Comparison of ENCODE assay signal across 21 cellular contexts in genomic region chr2:26648516-26648915, GRCh38. TPM values are rescaled to one million over a fixed set of nuclear protein-coding genes. Genes with fewer than 3 reads are reported as not detected.
DNase-seq lines count a peak whose midpoint lies in the region; ATAC-seq and TF ChIP-seq lines count a peak whose summit lies in the region.
"Had no signal": no experiment of that assay in that cellular context is flagged by ENCODE, and none has a peak within 500 bp of the region (broad histone marks: within the 10 kb centered on the region; RNA-seq: fewer than 3 reads in every experiment).

No MANE protein-coding gene starts in this region.

- intact Hi-C loops in upper lobe of right lung (cut with DNase I) = no loop called here

- H3K79me2 ChIP-seq in trophoblast cell (ENCODE audit: control insufficient read depth, insufficient read depth, low read length, poor library complexity) = no peaks in the 10 kb centered on the region

- H3K4me2 ChIP-seq in trophoblast cell (ENCODE audit: low read length) = no peak overlapping the region

- no peak overlapping the region for H2AK5ac ChIP-seq in trophoblast cell (ENCODE audit: low read length)

- H3K4me1 ChIP-seq in endodermal cell (ENCODE audit: control insufficient read depth, insufficient read depth, low read length) (no peaks in the 10 kb centered on the region), trophoblast cell (ENCODE audit: control insufficient read depth in 1 of 2, insufficient read depth in 2 of 2, low read length in 2 of 2) (peaks cover 0 to 4% of the 10 kb centered on the region in 2 experiments), upper lobe of right lung (peaks cover 15% of the 10 kb centered on the region)

- ATAC-seq in upper lobe of right lung = no peak
- ATAC-seq in HG02884 (IDR thresholded peaks at IDR 0.05; ENCODE audit: unreplicated experiment) = no peak
- ATAC-seq: HepG2, PC-3 had no signal

- H3K23ac ChIP-seq in trophoblast cell (ENCODE audit: low read length) = no peak overlapping the region

- H3K36me3 ChIP-seq in WERI-Rb-1 (no peaks in the 10 kb centered on the region), endodermal cell (ENCODE audit: control insufficient read depth, insufficient read depth, low read length) (no peaks in the 10 kb centered on the region), trophoblast cell (ENCODE audit: control insufficient read depth in 1 of 2, insufficient read depth in 2 of 2, low read length in 2 of 2) (no peaks in the 10 kb centered on the region), upper lobe of right lung (no peaks in the 10 kb centered on the region)

- H3K27ac Mint-ChIP-seq in endodermal cell (no peak overlapping the region), nephron progenitor cell (no peak overlapping the region)

- H2BK5ac ChIP-seq in trophoblast cell (ENCODE audit: low read depth, low read length, poor library complexity) = no peak overlapping the region

- no peak overlapping the region for H4K91ac ChIP-seq in trophoblast cell (ENCODE audit: low read depth, low read length)

- peaks cover 3% of the 10 kb centered on the region for H3K79me1 ChIP-seq in trophoblast cell (ENCODE audit: low read length)

- no peak overlapping the region for H2AFZ ChIP-seq in trophoblast cell (ENCODE audit: insufficient read depth, low read length, poor library complexity)
- H2AFZ ChIP-seq: GM23248 had no signal

- peak; percentile 3 for DNase-seq in WERI-Rb-1
- DNase-seq in endodermal cell = peak; percentile 29
- no peak for DNase-seq in trophoblast cell
- peak; percentile 46 for DNase-seq in upper lobe of right lung
- DNase-seq in NCI-H526 treated with DMSO at 0.1 percent for 48 hours (lab: John Stamatoyannopoulos, UW) = no peak
- no peak for DNase-seq in nephron progenitor cell
- DNase-seq: Calu3, DND-41, GM23248, H9, Karpas-422, NCI-H1436, NCI-H187, NCI-H510A treated with DMSO at 0.1 percent for 48 hours, NCI-H774, PC-3 had no signal

- H3K4me3 Mint-ChIP-seq in endodermal cell (no peak overlapping the region), nephron progenitor cell (no peak overlapping the region)
- H3K4me3 Mint-ChIP-seq: H9 had no signal

- H4K8ac ChIP-seq in trophoblast cell (ENCODE audit: low read depth, low read length) = no peak overlapping the region

- no peak overlapping the region for H4K12ac ChIP-seq in trophoblast cell (ENCODE audit: low read depth, low read length)

- H2BK12ac ChIP-seq in trophoblast cell (ENCODE audit: low read length) = no peak overlapping the region

- H3K27me3 Mint-ChIP-seq in endodermal cell (ENCODE audit: insufficient read depth) (peaks cover 9% of the 10 kb centered on the region), nephron progenitor cell (ENCODE audit: low read depth, poor library complexity) (peaks cover 21% of the 10 kb centered on the region)

- H3K9me3 Mint-ChIP-seq in endodermal cell (no peaks in the 10 kb centered on the region), nephron progenitor cell (no peaks in the 10 kb centered on the region)

- no peak overlapping the region for H3K9ac ChIP-seq in endodermal cell (ENCODE audit: extremely low read depth, low read length, poor library complexity, severe bottlenecking)
- peak overlapping the region; percentile 29 for H3K9ac ChIP-seq in trophoblast cell (ENCODE audit: low read length)
- H3K9ac ChIP-seq: GM23248 had no signal

- H3K4ac ChIP-seq in trophoblast cell (ENCODE audit: low read depth, low read length) = no peak overlapping the region

- H3K27me3 ChIP-seq in WERI-Rb-1 (ENCODE audit: insufficient read depth, low read depth, severe bottlenecking) = no peaks in the 10 kb centered on the region
- no peaks in the 10 kb centered on the region for H3K27me3 ChIP-seq in endodermal cell (ENCODE audit: control insufficient read depth, insufficient read depth, low read length, poor library complexity, severe bottlenecking)
- H3K27me3 ChIP-seq in trophoblast cell (ENCODE audit: insufficient read depth, low read length) = no peaks in the 10 kb centered on the region
- H3K27me3 ChIP-seq in upper lobe of right lung = no peaks in the 10 kb centered on the region

- H3K4me1 Mint-ChIP-seq in endodermal cell (peaks cover 2% of the 10 kb centered on the region), nephron progenitor cell (peaks cover 49% of the 10 kb centered on the region)

- no peak overlapping the region for H3K14ac ChIP-seq in trophoblast cell (ENCODE audit: low read length)

- H3K36me3 Mint-ChIP-seq in endodermal cell (ENCODE audit: low read depth) (no peaks in the 10 kb centered on the region), nephron progenitor cell (ENCODE audit: low read depth) (no peaks in the 10 kb centered on the region)

- H3K9me3 ChIP-seq in WERI-Rb-1 (ENCODE audit: severe bottlenecking) (peaks cover 5% of the 10 kb centered on the region), endodermal cell (ENCODE audit: control insufficient read depth, low read length) (no peaks in the 10 kb centered on the region), trophoblast cell (ENCODE audit: insufficient read depth, low read depth, low read length) (peaks cover 2% of the 10 kb centered on the region), upper lobe of right lung (no peaks in the 10 kb centered on the region)

- no peak overlapping the region for H3K18ac ChIP-seq in trophoblast cell (ENCODE audit: low read length)

- no peak overlapping the region for H2BK120ac ChIP-seq in trophoblast cell (ENCODE audit: insufficient read depth, low read length, poor library complexity)

- TF ChIP-seq CTCF in WERI-Rb-1 (IDR thresholded peaks at IDR 0.05; ENCODE audit: low read depth, low read length) = no peak
- no peak for TF ChIP-seq CTCF in endodermal cell (conservative IDR thresholded peaks at IDR 0.05)
- TF ChIP-seq CTCF in upper lobe of right lung (IDR thresholded peaks at IDR 0.05) = no peak
- no peak for TF ChIP-seq CTCF in nephron progenitor cell (IDR thresholded peaks at IDR 0.05)

- H3K4me3 ChIP-seq in WERI-Rb-1 (ENCODE audit: low read depth, low read length) (no peak overlapping the region), endodermal cell (ENCODE audit: low read length) (no peak overlapping the region), trophoblast cell (ENCODE audit: low read depth, low read length) (no peak overlapping the region), upper lobe of right lung (no peak overlapping the region)
- H3K4me3 ChIP-seq: GM23248 had no signal

- H3K27ac ChIP-seq in WERI-Rb-1 = no peak overlapping the region
- no peak overlapping the region for H3K27ac ChIP-seq in endodermal cell (ENCODE audit: low read depth, low read length)
- H3K27ac ChIP-seq in trophoblast cell (ENCODE audit: low read depth, low read length) = no peak overlapping the region
- no peak overlapping the region for H3K27ac ChIP-seq in upper lobe of right lung
- H3K27ac ChIP-seq: GM23248 had no signal

- WGBS in endodermal cell (ENCODE audit: insufficient coverage in 1 of 2, insufficient read length in 1 of 2), 2 experiments = 89 to 94% methylated on average over 5 to 6 of the region's 6 CpGs
- WGBS in trophoblast cell (ENCODE audit: extremely low coverage, insufficient coverage, insufficient read length) = no CpG with 5 or more reads among the region's 6 CpGs

RNA-seq across cellular contexts. Expression of gene CIB4, which starts 7.3 kb away (rescaled TPM):
- total RNA-seq in endodermal cell (not detected), upper lobe of right lung (not detected)
- polyA plus RNA-seq in endodermal cell (2013, experiment 1 of 2) = not detected
- polyA plus RNA-seq in endodermal cell (2013, experiment 2 of 2) = not detected
- 0.07 and 0.14 TPM in 2 replicates for polyA plus RNA-seq in trophoblast cell (2013)
- total RNA-seq: A172, Calu3, GM23248, H9, HepG2, HT1080, PC-3 had no signal
- polyA plus RNA-seq: BJ, GM23248, HepG2 had no signal

RNA-seq across cellular contexts. Expression of gene KCNK3, which starts 44.0 kb away (rescaled TPM):
- total RNA-seq in endodermal cell = not detected
- 1.9 TPM for polyA plus RNA-seq in endodermal cell (2013, experiment 1 of 2)
- polyA plus RNA-seq in endodermal cell (2013, experiment 2 of 2) = 1.7 TPM
- polyA plus RNA-seq in trophoblast cell (2013) = 0.29 and 0.42 TPM in 2 replicates
- total RNA-seq in upper lobe of right lung = 25.4 TPM
- total RNA-seq: Calu3, GM23248, HepG2, HT1080 had no signal
- polyA plus RNA-seq: GM23248, HepG2 had no signal

Comparison
In these comparisons a context has a peak if more than half of its experiments do, and no peak if none do; other contexts are left out.
1. DNase-seq: peak in WERI-Rb-1 (single experiment), endodermal cell (single experiment) and upper lobe of right lung (single experiment); none in trophoblast cell (0 of 2), NCI-H526 treated with DMSO at 0.1 percent for 48 hours (single experiment) and nephron progenitor cell (single experiment).
2. RNA of gene KCNK3, which starts 44.0 kb away (total RNA-seq): 25.4 TPM in upper lobe of right lung (single experiment); not detected in endodermal cell; every median in the first group is over 10 times any median in the second.